ENCODE assay signal across 12 cellular contexts in the genomic region with DNA sequence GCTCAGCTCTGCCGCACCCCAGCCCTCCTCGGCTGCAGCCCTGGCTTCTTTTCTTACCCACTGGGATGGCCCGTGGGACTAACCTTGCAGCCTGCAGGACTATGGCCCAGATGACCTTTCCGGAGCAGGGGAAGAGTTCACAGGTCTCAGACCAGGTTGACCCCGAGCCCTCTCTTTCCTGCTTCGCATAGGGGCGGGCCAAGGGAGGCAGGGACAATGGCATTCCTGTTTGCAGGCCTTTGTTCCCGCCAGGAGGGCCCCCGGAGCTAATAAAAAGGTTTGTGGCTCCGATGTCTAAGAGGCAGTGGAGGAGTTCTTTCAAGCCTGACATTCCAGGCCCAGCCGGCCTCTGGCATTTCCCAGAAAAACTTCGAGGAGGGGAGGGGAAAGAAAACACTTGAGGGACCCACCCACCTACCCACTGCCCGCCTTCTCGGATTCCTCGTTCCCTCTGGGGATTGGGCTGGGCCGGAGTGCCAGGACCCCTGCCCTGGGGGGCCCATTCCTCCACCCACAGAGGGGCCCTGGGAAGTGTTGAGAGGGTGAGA. TPM values are rescaled to one million over a fixed set of nuclear protein-coding genes. Genes with fewer than 3 reads are reported as not detected.
A peak's percentile ranks its signal among the peaks of the same experiment; 100 is the strongest.
DNase-seq lines count a peak whose midpoint lies in the region; ATAC-seq and TF ChIP-seq lines count a peak whose summit lies in the region.
"Had no signal": no experiment of that assay in that cellular context is flagged by ENCODE, and none has a peak within 500 bp of the region (broad histone marks: within the 10 kb centered on the region; RNA-seq: fewer than 3 reads in every experiment).

No MANE protein-coding gene starts in this region.

- peaks cover 46% of the 10 kb centered on the region for H3K4me1 Mint-ChIP-seq in Caco-2 (ENCODE audit: low read depth, unreplicated experiment)
- peaks cover 87% of the 10 kb centered on the region for H3K4me1 Mint-ChIP-seq in WTC11

- H3K4me3 Mint-ChIP-seq in Caco-2 (ENCODE audit: unreplicated experiment), result peak overlapping the region; percentile 67
- H3K4me3 Mint-ChIP-seq in WTC11, result peak overlapping the region; percentile 46

- TF ChIP-seq EP300 in ovary (IDR thresholded peaks at IDR 0.05), result no peak

- H3K36me3 ChIP-seq in Caco-2 (ENCODE audit: control insufficient read depth, insufficient read depth, low read length), result no peaks in the 10 kb centered on the region
- no peaks in the 10 kb centered on the region for H3K36me3 ChIP-seq in hepatocyte (replicated peaks; ENCODE audit: insufficient read depth, low read depth)
- H3K36me3 ChIP-seq in ovary, result no peaks in the 10 kb centered on the region

- DNase-seq in Caco-2, result peak; percentile 92 to 97
- DNase-seq in WTC11 (ENCODE audit: low spot score), result peak; percentile 92
- peak; percentile 72 for DNase-seq in hepatocyte (ENCODE audit: low spot score)
- DNase-seq in ovary, result peak in 3 of 5 donors; percentile 41 to 58 (median 52)
- no peak for DNase-seq in activated T-cell treated with anti-CD3 and anti-CD28 coated beads, Interleukin-2, amount 50 U/mL, for 48 hours
- DNase-seq in GDM1 (lab: John Stamatoyannopoulos, UW), result no peak
- DNase-seq: AML-193, cerebellar nuclear complex, NCI-H1436 treated with DMSO at 0.1 percent for 48 hours, SK-N-SH had no signal

- H3K27ac Mint-ChIP-seq in Caco-2 (ENCODE audit: unreplicated experiment) (peak overlapping the region; percentile 100), WTC11 (peak overlapping the region; percentile 97)

- no TSS peak for BruUV-seq in Caco-2 (replicated peaks; lab: Mats Ljungman, UMichigan)

- TF ChIP-seq CTCF in Caco-2 (IDR thresholded peaks at IDR 0.05; ENCODE audit: insufficient read depth in 1 of 2, low read depth in 1 of 2, low read length in 1 of 2, severe bottlenecking in 1 of 2, unreplicated experiment in 1 of 2) (no peak), WTC11 (IDR thresholded peaks at IDR 0.05) (no peak), hepatocyte (IDR thresholded peaks at IDR 0.05; ENCODE audit: poor library complexity) (no peak), ovary (IDR thresholded peaks at IDR 0.05) (no peak)

- H3K4me3 ChIP-seq in Caco-2 (ENCODE audit: low read depth, low read length) (no peak overlapping the region), hepatocyte (no peak overlapping the region), ovary (no peak overlapping the region)

- POLR2A ChIA-PET in Caco-2 (lab: Charles Lee) (interaction anchor here (0.6 to 1.1 kb wide), 5 partner anchors 11 to 56 kb away, joined by 3 to 5 read pairs (median 3); no protein-coding TSS in a partner anchor), WTC11 (lab: Charles Lee) (interaction anchor here (1.0 to 1.8 kb wide), 4 partner anchors 9 to 49 kb away, joined by 3 to 7 read pairs (median 4); a partner anchor contains a TSS)

- peak overlapping the region; percentile 68 for H3K4me2 ChIP-seq in hepatocyte
- H3K4me2 ChIP-seq: SK-N-SH had no signal

- ATAC-seq in WTC11 (peak; percentile 50), GM18498 (IDR thresholded peaks at IDR 0.05; ENCODE audit: unreplicated experiment) (no peak), HG03439 (IDR thresholded peaks at IDR 0.05; ENCODE audit: unreplicated experiment) (no peak)

- WGBS in hepatocyte (ENCODE audit: low lambda C conversion rate, missing lambda C conversion rate), result 17% methylated on average over 16 of the region's 16 CpGs
- WGBS in ovary, 3 donors, result 20 to 29% (median 22%) methylated on average over 16 of the region's 16 CpGs

- H3K79me2 ChIP-seq in hepatocyte, result no peaks in the 10 kb centered on the region

- H3K9me3 ChIP-seq in Caco-2 (no peaks in the 10 kb centered on the region), hepatocyte (ENCODE audit: low read depth) (no peaks in the 10 kb centered on the region), ovary (no peaks in the 10 kb centered on the region)
- H3K9me3 ChIP-seq: SK-N-SH had no signal

- no peaks in the 10 kb centered on the region for H4K20me1 ChIP-seq in hepatocyte (ENCODE audit: insufficient read depth, poor library complexity, severe bottlenecking)

- H3K4me1 ChIP-seq in Caco-2, result peaks cover 61% of the 10 kb centered on the region
- H3K4me1 ChIP-seq in hepatocyte (ENCODE audit: insufficient read depth), result peaks cover 38% of the 10 kb centered on the region
- peaks cover 16% of the 10 kb centered on the region for H3K4me1 ChIP-seq in ovary (ENCODE audit: insufficient read depth)

- H3K27me3 ChIP-seq in Caco-2 (replicated peaks; ENCODE audit: control insufficient read depth, insufficient read depth, low read length), result no peaks in the 10 kb centered on the region
- no peaks in the 10 kb centered on the region for H3K27me3 ChIP-seq in hepatocyte
- no peaks in the 10 kb centered on the region for H3K27me3 ChIP-seq in ovary

- H3K9me2 ChIP-seq in hepatocyte (replicated peaks; ENCODE audit: insufficient read depth), result no peaks in the 10 kb centered on the region
- H3K9me2 ChIP-seq: SK-N-SH had no signal

- CTCF ChIA-PET in Caco-2 (lab: Charles Lee), result interaction anchor here (1.4 to 1.8 kb wide), 4 partner anchors 17 to 114 kb away, joined by 4 to 17 read pairs (median 4); no protein-coding TSS in a partner anchor
- CTCF ChIA-PET in WTC11 (lab: Charles Lee), result interaction anchor here (1.0 to 9.8 kb wide), 13 partner anchors 9 to 114 kb away, joined by 3 to 115 read pairs (median 4); a partner anchor contains a TSS

- peak overlapping the region; percentile 96 for H3K27ac ChIP-seq in hepatocyte
- peak overlapping the region in 1 of 2 donors; percentile 87 for H3K27ac ChIP-seq in ovary

- no peak for TF ChIP-seq POLR2A in ovary (IDR thresholded peaks at IDR 0.05)

- H3K9me3 Mint-ChIP-seq in Caco-2 (ENCODE audit: unreplicated experiment) (no peaks in the 10 kb centered on the region), WTC11 (no peaks in the 10 kb centered on the region)

- H3K27me3 Mint-ChIP-seq in Caco-2 (ENCODE audit: insufficient read depth, unreplicated experiment) (no peaks in the 10 kb centered on the region), WTC11 (ENCODE audit: low read depth) (no peaks in the 10 kb centered on the region)

- H3K36me3 Mint-ChIP-seq in Caco-2 (ENCODE audit: insufficient read depth, unreplicated experiment), result peaks cover 11% of the 10 kb centered on the region
- no peaks in the 10 kb centered on the region for H3K36me3 Mint-ChIP-seq in WTC11

- intact Hi-C loops in Caco-2 (cut with micrococcal nuclease; ENCODE audit: unreplicated experiment) (loop anchor here (1.0 kb wide), 3 partner anchors 9 to 56 kb away; a partner anchor contains a TSS), ovary (cut with DNase I) (loop anchor here in 1 of 4 donors (10.0 kb wide), 1 partner anchor 111 kb away; no protein-coding TSS in a partner anchor)

- H2AFZ ChIP-seq in hepatocyte, result peak overlapping the region; percentile 43

TF ChIP-seq in WTC11, 78 proteins besides CTCF, POLR2A, EP300 and RAD21 (continues in another document):
- no peak for TF ChIP-seq ESRRA (CRISPR knock-in tag; IDR thresholded peaks at IDR 0.05; ENCODE audit: borderline replicate concordance)
- TF ChIP-seq, protein P1, sequence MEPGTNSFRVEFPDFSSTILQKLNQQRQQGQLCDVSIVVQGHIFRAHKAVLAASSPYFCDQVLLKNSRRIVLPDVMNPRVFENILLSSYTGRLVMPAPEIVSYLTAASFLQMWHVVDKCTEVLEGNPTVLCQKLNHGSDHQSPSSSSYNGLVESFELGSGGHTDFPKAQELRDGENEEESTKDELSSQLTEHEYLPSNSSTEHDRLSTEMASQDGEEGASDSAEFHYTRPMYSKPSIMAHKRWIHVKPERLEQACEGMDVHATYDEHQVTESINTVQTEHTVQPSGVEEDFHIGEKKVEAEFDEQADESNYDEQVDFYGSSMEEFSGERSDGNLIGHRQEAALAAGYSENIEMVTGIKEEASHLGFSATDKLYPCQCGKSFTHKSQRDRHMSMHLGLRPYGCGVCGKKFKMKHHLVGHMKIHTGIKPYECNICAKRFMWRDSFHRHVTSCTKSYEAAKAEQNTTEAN (CRISPR knock-in tag; IDR thresholded peaks at IDR 0.05), result no peak
- TF ChIP-seq, protein P2, sequence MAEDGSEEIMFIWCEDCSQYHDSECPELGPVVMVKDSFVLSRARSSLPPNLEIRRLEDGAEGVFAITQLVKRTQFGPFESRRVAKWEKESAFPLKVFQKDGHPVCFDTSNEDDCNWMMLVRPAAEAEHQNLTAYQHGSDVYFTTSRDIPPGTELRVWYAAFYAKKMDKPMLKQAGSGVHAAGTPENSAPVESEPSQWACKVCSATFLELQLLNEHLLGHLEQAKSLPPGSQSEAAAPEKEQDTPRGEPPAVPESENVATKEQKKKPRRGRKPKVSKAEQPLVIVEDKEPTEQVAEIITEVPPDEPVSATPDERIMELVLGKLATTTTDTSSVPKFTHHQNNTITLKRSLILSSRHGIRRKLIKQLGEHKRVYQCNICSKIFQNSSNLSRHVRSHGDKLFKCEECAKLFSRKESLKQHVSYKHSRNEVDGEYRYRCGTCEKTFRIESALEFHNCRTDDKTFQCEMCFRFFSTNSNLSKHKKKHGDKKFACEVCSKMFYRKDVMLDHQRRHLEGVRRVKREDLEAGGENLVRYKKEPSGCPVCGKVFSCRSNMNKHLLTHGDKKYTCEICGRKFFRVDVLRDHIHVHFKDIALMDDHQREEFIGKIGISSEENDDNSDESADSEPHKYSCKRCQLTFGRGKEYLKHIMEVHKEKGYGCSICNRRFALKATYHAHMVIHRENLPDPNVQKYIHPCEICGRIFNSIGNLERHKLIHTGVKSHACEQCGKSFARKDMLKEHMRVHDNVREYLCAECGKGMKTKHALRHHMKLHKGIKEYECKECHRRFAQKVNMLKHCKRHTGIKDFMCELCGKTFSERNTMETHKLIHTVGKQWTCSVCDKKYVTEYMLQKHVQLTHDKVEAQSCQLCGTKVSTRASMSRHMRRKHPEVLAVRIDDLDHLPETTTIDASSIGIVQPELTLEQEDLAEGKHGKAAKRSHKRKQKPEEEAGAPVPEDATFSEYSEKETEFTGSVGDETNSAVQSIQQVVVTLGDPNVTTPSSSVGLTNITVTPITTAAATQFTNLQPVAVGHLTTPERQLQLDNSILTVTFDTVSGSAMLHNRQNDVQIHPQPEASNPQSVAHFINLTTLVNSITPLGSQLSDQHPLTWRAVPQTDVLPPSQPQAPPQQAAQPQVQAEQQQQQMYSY (CRISPR knock-in tag; IDR thresholded peaks at IDR 0.05), result no peak
- no peak for TF ChIP-seq NFATC4 (CRISPR knock-in tag; IDR thresholded peaks at IDR 0.05)
- no peak for TF ChIP-seq SMAD3 (CRISPR knock-in tag; IDR thresholded peaks at IDR 0.05; ENCODE audit: borderline replicate concordance)
- TF ChIP-seq KAT7 (CRISPR knock-in tag; IDR thresholded peaks at IDR 0.05; ENCODE audit: borderline replicate concordance), result no peak
- no peak for TF ChIP-seq TCF7 (CRISPR knock-in tag; IDR thresholded peaks at IDR 0.05; ENCODE audit: low read depth)

RNA-seq across cellular contexts. Expression of a gene that starts 5.8 kb away (rescaled TPM):
- total RNA-seq in Caco-2 (2022), result 11.3 and 12.8 TPM in 2 replicates
- total RNA-seq in WTC11 (2021), result 23.8 to 24.6 TPM (median 24.2 TPM) in 3 replicates
- 130 and 172 TPM in 2 replicates for total RNA-seq in hepatocyte
- polyA plus RNA-seq in hepatocyte, result 181 and 246 TPM in 2 replicates
- total RNA-seq in ovary, result 100 to 1,000 TPM in 2 of 7 donors, 10 to 100 TPM in 5; 14.4 to 284 (median 56.5) TPM
- 10 to 100 TPM; 21.9 to 69.5 TPM for polyA plus RNA-seq in ovary

RNA-seq across cellular contexts. Expression of a gene that starts 12.8 kb away (rescaled TPM):
- total RNA-seq in Caco-2 (2022) (54.1 and 55.2 TPM in 2 replicates), WTC11 (2021) (45.4 to 51.4 TPM (median 47.0 TPM) in 3 replicates), hepatocyte (30.4 and 36.0 TPM in 2 replicates), ovary (10 to 100 TPM; 27.2 to 50.2 (median 37.6) TPM)
- polyA plus RNA-seq in hepatocyte (42.5 and 52.2 TPM in 2 replicates), ovary (10 to 100 TPM; 13.5 to 28.7 TPM)

Comparison
In these comparisons a context has a peak if more than half of its experiments do, and no peak if none do; other contexts are left out.
1. DNase-seq: peak in Caco-2 (2 of 2), WTC11 (single experiment), hepatocyte (single experiment) and ovary (3 of 5); none in activated T-cell treated with anti-CD3 and anti-CD28 coated beads, Interleukin-2, amount 50 U/mL, for 48 hours (0 of 2) and GDM1 (single experiment).